Comparison of ENCODE assay signal across 8 cellular contexts in genomic region chr14:100213956-100214767, GRCh38. TPM values are rescaled to one million over a fixed set of nuclear protein-coding genes. Genes with fewer than 3 reads are reported as not detected.
A peak's percentile ranks its signal among the peaks of the same experiment; 100 is the strongest.
DNase-seq lines count a peak whose midpoint lies in the region; ATAC-seq and TF ChIP-seq lines count a peak whose summit lies in the region.

No MANE protein-coding gene starts in this region.

- H3K36me3 ChIP-seq in heart right ventricle: no peaks in the 10 kb centered on the region

- H3K4me3 ChIP-seq in GM12875 (ENCODE audit: low read depth, low read length) (peak overlapping the region; percentile 98), heart right ventricle (peak overlapping the region; percentile 52 to 91 (median 74))

- peak overlapping the region; percentile 85 for H3K4me3 Mint-ChIP-seq in activated naive CD8-positive, alpha-beta T cell treated with anti-CD3 and anti-CD28 coated beads, Interleukin-2, amount 10 ng/mL, durations not matched to agents 7 days and 5 days
- H3K4me3 Mint-ChIP-seq in progenitor cell of endocrine pancreas (ENCODE audit: low read depth): peak overlapping the region; percentile 72

- H3K9me3 Mint-ChIP-seq in activated naive CD8-positive, alpha-beta T cell treated with anti-CD3 and anti-CD28 coated beads, Interleukin-2, amount 10 ng/mL, durations not matched to agents 7 days and 5 days: no peaks in the 10 kb centered on the region
- no peaks in the 10 kb centered on the region for H3K9me3 Mint-ChIP-seq in progenitor cell of endocrine pancreas (ENCODE audit: low read depth)

- POLR2A ChIA-PET in activated naive CD8-positive, alpha-beta T cell treated with anti-CD3 and anti-CD28 coated beads, Interleukin-2, amount 10 ng/mL, durations not matched to agents 7 days and 5 days (lab: Charles Lee): interaction anchor here (1.4 to 5.4 kb wide), 4 partner anchors 9 to 22 kb away, joined by 5 to 37 read pairs (median 22); no protein-coding TSS in a partner anchor

- peak; percentile 97 for DNase-seq in NCI-H1105 (lab: John Stamatoyannopoulos, UW)
- peak; percentile 23 for DNase-seq in SKM-1 treated with dmso at 0.1 percent for 144 hours (lab: John Stamatoyannopoulos, UW; ENCODE audit: unreplicated experiment)
- peak; percentile 97 for DNase-seq in activated naive CD8-positive, alpha-beta T cell treated with anti-CD3 and anti-CD28 coated beads, Interleukin-2, amount 10 ng/mL, durations not matched to agents 7 days and 5 days
- peak; percentile 84 to 92 for DNase-seq in heart right ventricle
- peak; percentile 86 for DNase-seq in progenitor cell of endocrine pancreas (ENCODE audit: low spot score, unreplicated experiment)
- DNase-seq in ureter (ENCODE audit: low spot score): peak; percentile 90

- WGBS in heart right ventricle, 2 donors: 3 to 4% methylated on average over 66 to 90 of the region's 90 CpGs

- peaks cover 0 to 19% (median 9%) of the 10 kb centered on the region in 9 donors for H3K4me1 ChIP-seq in heart right ventricle

- no peak for TF ChIP-seq CTCF in GM12875 (IDR thresholded peaks at IDR 0.05; ENCODE audit: borderline replicate concordance, insufficient read depth, low read depth, low read length)
- TF ChIP-seq CTCF in heart right ventricle (IDR thresholded peaks at IDR 0.05): peak in 1 of 9 donors; percentile 7
- no peak for TF ChIP-seq CTCF in progenitor cell of endocrine pancreas (IDR thresholded peaks at IDR 0.05; ENCODE audit: unreplicated experiment)

- no peaks in the 10 kb centered on the region for H3K27me3 ChIP-seq in heart right ventricle

- peaks cover 28% of the 10 kb centered on the region for H3K4me1 Mint-ChIP-seq in activated naive CD8-positive, alpha-beta T cell treated with anti-CD3 and anti-CD28 coated beads, Interleukin-2, amount 10 ng/mL, durations not matched to agents 7 days and 5 days
- H3K4me1 Mint-ChIP-seq in progenitor cell of endocrine pancreas (ENCODE audit: low read depth): peaks cover 17% of the 10 kb centered on the region

- H3K27ac Mint-ChIP-seq in activated naive CD8-positive, alpha-beta T cell treated with anti-CD3 and anti-CD28 coated beads, Interleukin-2, amount 10 ng/mL, durations not matched to agents 7 days and 5 days: peak overlapping the region; percentile 94
- H3K27ac Mint-ChIP-seq in progenitor cell of endocrine pancreas: peak overlapping the region; percentile 99

- no peaks in the 10 kb centered on the region for H3K27me3 Mint-ChIP-seq in activated naive CD8-positive, alpha-beta T cell treated with anti-CD3 and anti-CD28 coated beads, Interleukin-2, amount 10 ng/mL, durations not matched to agents 7 days and 5 days
- no peaks in the 10 kb centered on the region for H3K27me3 Mint-ChIP-seq in progenitor cell of endocrine pancreas

- H3K9me3 ChIP-seq in heart right ventricle: no peaks in the 10 kb centered on the region

- peak overlapping the region; percentile 57 to 98 (median 92) for H3K27ac ChIP-seq in heart right ventricle

- ATAC-seq in HG02642 (IDR thresholded peaks at IDR 0.05; ENCODE audit: poor library complexity, unreplicated experiment): peak; percentile 93
- peak; percentile 94 for ATAC-seq in activated naive CD8-positive, alpha-beta T cell treated with anti-CD3 and anti-CD28 coated beads, Interleukin-2, amount 10 ng/mL, durations not matched to agents 7 days and 5 days (ENCODE audit: low read depth)
- peak; percentile 95 to 98 (median 97) for ATAC-seq in heart right ventricle

- H3K36me3 Mint-ChIP-seq in activated naive CD8-positive, alpha-beta T cell treated with anti-CD3 and anti-CD28 coated beads, Interleukin-2, amount 10 ng/mL, durations not matched to agents 7 days and 5 days: no peaks in the 10 kb centered on the region
- no peaks in the 10 kb centered on the region for H3K36me3 Mint-ChIP-seq in progenitor cell of endocrine pancreas (ENCODE audit: insufficient read depth)

- intact Hi-C loops in heart right ventricle (cut with DNase I): loop anchor here in 1 of 10 donors (5.0 kb wide), 1 partner anchor 222 kb away; no protein-coding TSS in a partner anchor

RNA-seq across cellular contexts. Expression of gene YY1, which starts 24.8 kb away (rescaled TPM):
- total RNA-seq in activated naive CD8-positive, alpha-beta T cell treated with anti-CD3 and anti-CD28 coated beads, Interleukin-2, amount 10 ng/mL, durations not matched to agents 7 days and 5 days: 10 to 100 TPM; 86.4 to 89.6 TPM
- total RNA-seq in heart right ventricle (10 to 100 TPM; 37.4 to 58.3 (median 48.6) TPM), progenitor cell of endocrine pancreas (86.6 and 90.2 TPM in 2 replicates), ureter (79.4 TPM)
- 10 to 100 TPM; 17.6 to 18.4 TPM for polyA plus RNA-seq in heart right ventricle

RNA-seq across cellular contexts. Expression of gene DEGS2, which starts 54.7 kb away (rescaled TPM):
- under 1 TPM; 0.14 to 0.28 TPM for total RNA-seq in activated naive CD8-positive, alpha-beta T cell treated with anti-CD3 and anti-CD28 coated beads, Interleukin-2, amount 10 ng/mL, durations not matched to agents 7 days and 5 days
- total RNA-seq in heart right ventricle: under 1 TPM in 4 of 10 donors, not detected in 6; 0.04 to 0.20 (median 0.10) TPM
- polyA plus RNA-seq in heart right ventricle: under 1 TPM in 1 of 2 donors, not detected in 1; 0.10 TPM
- 0.73 and 1.3 TPM in 2 replicates for total RNA-seq in progenitor cell of endocrine pancreas
- 59.9 TPM for total RNA-seq in ureter

Comparison
In these comparisons a context has a peak if more than half of its experiments do, and no peak if none do; other contexts are left out.
1. Peak in every context shown above with its lines: DNase-seq, ATAC-seq, H3K4me3 ChIP-seq and H3K27ac ChIP-seq.
2. DNase-seq: peak in every context shown above with its lines; median percentile 97 in NCI-H1105; 97 in activated naive CD8-positive, alpha-beta T cell treated with anti-CD3 and anti-CD28 coated beads, Interleukin-2, amount 10 ng/mL, durations not matched to agents 7 days and 5 days; 90 in ureter; 88 in heart right ventricle; 86 in progenitor cell of endocrine pancreas; 23 in SKM-1 treated with dmso at 0.1 percent for 144 hours.
3. RNA of gene DEGS2, which starts 54.7 kb away (total RNA-seq): 59.9 TPM in ureter (single experiment); 0.73 to 1.3 TPM in progenitor cell of endocrine pancreas, 0.14 to 0.28 TPM in activated naive CD8-positive, alpha-beta T cell treated with anti-CD3 and anti-CD28 coated beads, Interleukin-2, amount 10 ng/mL, durations not matched to agents 7 days and 5 days and 0.04 to 0.20 TPM in heart right ventricle; every median in the first group is over 10 times any median in the second.